ENCODE assay signal across 8 cellular contexts in genomic region chr5:149357370-149358293, GRCh38. TPM values are rescaled to one million over a fixed set of nuclear protein-coding genes. Genes with fewer than 3 reads are reported as not detected.
DNase-seq lines count a peak whose midpoint lies in the region; ATAC-seq, FAIRE-seq and TF ChIP-seq lines count a peak whose summit lies in the region.

Gene PCYOX1L (plus strand): TSS chr5:149358046. CDS start chr5:149358069, 23 bp downstream.

- peak within 1 kb of the TSS; percentile 98 for H3K4me2 ChIP-seq in smooth muscle cell

- TF ChIP-seq POLR2A in GM18951 (IDR thresholded peaks at IDR 0.05; ENCODE audit: extremely low read depth, insufficient read depth, insufficient read length): peak; percentile 93

- no peaks in the 10 kb centered on the region for H3K9me3 Mint-ChIP-seq in immature natural killer cell

- no peak within 1 kb of the TSS for H3K27ac ChIP-seq in smooth muscle cell (ENCODE audit: low read depth)

- peaks cover 1% of the 10 kb centered on the region for H3K36me3 ChIP-seq in bronchial epithelial cell (ENCODE audit: control insufficient read depth, insufficient read depth, low read length)
- H3K36me3 ChIP-seq in smooth muscle cell (ENCODE audit: low read depth): peaks cover 7% of the 10 kb centered on the region

- H3K9ac ChIP-seq in smooth muscle cell (ENCODE audit: low read depth): no peak within 1 kb of the TSS

- H3K4me3 Mint-ChIP-seq in immature natural killer cell: peak within 1 kb of the TSS; percentile 88 to 94 (median 89)

- peak within 1 kb of the TSS; percentile 76 to 89 (median 86) for H3K27ac Mint-ChIP-seq in immature natural killer cell

- H3K36me3 Mint-ChIP-seq in immature natural killer cell: peaks cover 7 to 12% (median 10%) of the 10 kb centered on the region in 3 donors

- FAIRE-seq in bronchial epithelial cell (lab: Jason Lieb, UNC): no peak

- H3K4me1 Mint-ChIP-seq in immature natural killer cell: peaks cover 26 to 50% of the 10 kb centered on the region in 2 donors

- no peaks in the 10 kb centered on the region for H3K9me3 ChIP-seq in smooth muscle cell (replicated peaks; ENCODE audit: low read depth)

- in situ Hi-C loops in GM18951 (cut with MboI; ENCODE audit: low sequenced_read_pairs, unreplicated experiment): loop anchor here (25.0 kb wide), 1 partner anchor 205 kb away; the partner anchor contains the start of gene CSNK1A1

- peak within 1 kb of the TSS; percentile 92 for H2AFZ ChIP-seq in smooth muscle cell (ENCODE audit: low read depth)

- H3K27me3 Mint-ChIP-seq in immature natural killer cell (ENCODE audit: low read depth in 3 of 3): peaks cover 0 to 7% (median 2%) of the 10 kb centered on the region in 3 donors

- H4K20me1 ChIP-seq in smooth muscle cell (ENCODE audit: low read depth): peaks cover 4% of the 10 kb centered on the region

- H3K27me3 ChIP-seq in bronchial epithelial cell (ENCODE audit: control insufficient read depth, insufficient read depth, low read length) (no peaks in the 10 kb centered on the region), smooth muscle cell (ENCODE audit: low read depth) (no peaks in the 10 kb centered on the region)

- TF ChIP-seq CTCF in WI38 (IDR thresholded peaks at IDR 0.05; ENCODE audit: low read depth, low read length): no peak
- no peak for TF ChIP-seq CTCF in bronchial epithelial cell (IDR thresholded peaks at IDR 0.05; ENCODE audit: insufficient read depth, low read length, severe bottlenecking)
- TF ChIP-seq CTCF in smooth muscle cell (IDR thresholded peaks at IDR 0.05; ENCODE audit: borderline replicate concordance, insufficient read depth, poor library complexity, severe bottlenecking): no peak

- H3K4me1 ChIP-seq in smooth muscle cell (ENCODE audit: low read depth): peaks cover 8% of the 10 kb centered on the region

- peaks cover 17% of the 10 kb centered on the region for H3F3A ChIP-seq in smooth muscle cell (ENCODE audit: low read depth)

- H3K79me2 ChIP-seq in smooth muscle cell (ENCODE audit: low read depth): no peaks in the 10 kb centered on the region

- 4% methylated on average over 49 of the region's 61 CpGs for WGBS in smooth muscle cell (ENCODE audit: low lambda C conversion rate)

- ATAC-seq in HG03175 (IDR thresholded peaks at IDR 0.05; ENCODE audit: unreplicated experiment): peak; percentile 99

- H3K4me3 ChIP-seq in WI38 (ENCODE audit: low read depth, low read length) (peak within 1 kb of the TSS; percentile 80), bronchial epithelial cell (ENCODE audit: low read depth, low read length) (peak within 1 kb of the TSS; percentile 67), smooth muscle cell (peak within 1 kb of the TSS; percentile 75)

- DNase-seq in AG08396 (ENCODE audit: low spot score) (peak; percentile 97), NCI-H2227 treated with DMSO at 0.1 percent for 48 hours (lab: John Stamatoyannopoulos, UW) (peak; percentile 86), bronchial epithelial cell (ENCODE audit: low read depth) (peak; percentile 88), immature natural killer cell (peak; percentile 89 to 96 (median 95)), smooth muscle cell (lab: John Stamatoyannopoulos, UW; ENCODE audit: unreplicated experiment) (peak; percentile 65)

RNA-seq across cellular contexts. Expression of gene PCYOX1L, which starts in this region (rescaled TPM):
- total RNA-seq in bronchial epithelial cell: 4.2 and 8.4 TPM in 2 replicates
- polyA plus RNA-seq in immature natural killer cell: 1 to 10 TPM; 3.7 to 8.7 (median 6.8) TPM
- 6.4 and 14.3 TPM in 2 replicates for total RNA-seq in smooth muscle cell
- polyA plus RNA-seq in smooth muscle cell: 13.4 and 17.2 TPM in 2 replicates
